In genomic region chr4:16684083-16684482, GRCh38 we compare ENCODE assay signal across 1 cellular context.
TF ChIP-seq lines count a peak whose summit lies in the region.

No MANE protein-coding gene starts in this region.

TF ChIP-seq in endothelial cell of umbilical vein, 7 proteins besides CTCF, POLR2A, EP300 and RAD21:
- TF ChIP-seq, protein P1, sequence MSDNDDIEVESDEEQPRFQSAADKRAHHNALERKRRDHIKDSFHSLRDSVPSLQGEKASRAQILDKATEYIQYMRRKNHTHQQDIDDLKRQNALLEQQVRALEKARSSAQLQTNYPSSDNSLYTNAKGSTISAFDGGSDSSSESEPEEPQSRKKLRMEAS (IDR thresholded peaks at IDR 0.05; ENCODE audit: insufficient read depth, insufficient read length), result no peak
- TF ChIP-seq GATA2 (IDR thresholded peaks at IDR 0.05; ENCODE audit: insufficient read depth, insufficient read length, low read depth, low read length) (peak; percentile 31), EZH2 (IDR thresholded peaks at IDR 0.05; ENCODE audit: borderline replicate concordance, low read depth, low read length, severe bottlenecking) (no peak), JUN (IDR thresholded peaks at IDR 0.05; ENCODE audit: borderline replicate concordance, insufficient read depth, insufficient read length, low read depth) (peak; percentile 32), MYC (IDR thresholded peaks at IDR 0.05; ENCODE audit: low read depth, low read length) (no peak), FOS (IDR thresholded peaks at IDR 0.05; ENCODE audit: borderline replicate concordance, insufficient read depth, low read length) (no peak), POLR2AphosphoS5 (IDR thresholded peaks at IDR 0.05; ENCODE audit: insufficient read depth, low read depth, low read length) (no peak)
TF ChIP-seq in endothelial cell of umbilical vein: peak in this region for 2.
